Comparison of ENCODE assay signal across 13 cellular contexts in the genomic region with DNA sequence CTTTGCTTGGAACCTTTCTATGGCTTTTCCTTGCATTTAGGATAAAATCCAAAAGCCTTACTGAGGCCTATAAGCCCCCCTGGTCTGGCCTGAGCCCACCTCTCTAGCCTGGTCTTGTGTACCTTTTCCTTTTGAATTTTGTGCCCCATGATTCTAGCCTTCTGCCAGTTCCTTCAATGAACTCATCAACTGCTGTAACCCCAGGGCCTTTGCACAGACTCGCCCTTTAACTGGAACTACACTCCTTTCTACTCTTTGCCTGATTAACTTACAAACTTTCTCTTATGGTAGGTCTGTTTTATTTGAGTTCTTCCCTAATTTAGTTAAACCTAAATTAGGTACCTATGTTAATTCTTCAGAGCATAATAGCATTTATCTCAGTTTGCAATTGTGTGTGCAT. TPM values are rescaled to one million over a fixed set of nuclear protein-coding genes. Genes with fewer than 3 reads are reported as not detected.
DNase-seq lines count a peak whose midpoint lies in the region; ATAC-seq and TF ChIP-seq lines count a peak whose summit lies in the region.
"Had no signal": no experiment of that assay in that cellular context is flagged by ENCODE, and none has a peak within 500 bp of the region (broad histone marks: within the 10 kb centered on the region; RNA-seq: fewer than 3 reads in every experiment).

No MANE protein-coding gene starts in this region.

- peak overlapping the region; percentile 79; the same call in 1 of the 2 replicates for H3K4me2 ChIP-seq in OCI-LY7 (ENCODE audit: low read length)
- H3K4me2 ChIP-seq in osteoblast (ENCODE audit: insufficient read depth, low read length) = no peak overlapping the region

- H2AFZ ChIP-seq in OCI-LY7 (ENCODE audit: low read length) (no peak overlapping the region), osteoblast (ENCODE audit: low read length) (no peak overlapping the region)

- no peak for ATAC-seq in CD4-positive, CD25-positive, alpha-beta regulatory T cell (ENCODE audit: low read depth in 2 of 2)
- ATAC-seq in GM21390 (IDR thresholded peaks at IDR 0.05; ENCODE audit: unreplicated experiment) = no peak
- ATAC-seq in HG03571 (IDR thresholded peaks at IDR 0.05; ENCODE audit: unreplicated experiment) = no peak
- ATAC-seq in HG02840 (IDR thresholded peaks at IDR 0.05; ENCODE audit: low FRiP score, unreplicated experiment) = no peak
- no peak for ATAC-seq in HG03196 (IDR thresholded peaks at IDR 0.05; ENCODE audit: unreplicated experiment)

- no peak for TF ChIP-seq CTCF in OCI-LY7 (conservative IDR thresholded peaks at IDR 0.05; ENCODE audit: low read length)
- TF ChIP-seq CTCF in endodermal cell (conservative IDR thresholded peaks at IDR 0.05) = no peak
- TF ChIP-seq CTCF in osteoblast (IDR thresholded peaks at IDR 0.05; ENCODE audit: extremely low read depth, low read depth, low read length) = no peak

- intact Hi-C loops in OCI-LY7 (cut with micrococcal nuclease; ENCODE audit: unreplicated experiment) = no loop called here

- peaks cover 4% of the 10 kb centered on the region for H3K36me3 Mint-ChIP-seq in CD4-positive, CD25-positive, alpha-beta regulatory T cell
- H3K36me3 Mint-ChIP-seq in endodermal cell (ENCODE audit: low read depth) = peaks cover 7% of the 10 kb centered on the region

- peak overlapping the region; percentile 82 to 99 (median 93) for H3K27ac Mint-ChIP-seq in CD4-positive, CD25-positive, alpha-beta regulatory T cell
- no peak overlapping the region for H3K27ac Mint-ChIP-seq in endodermal cell
- H3K27ac Mint-ChIP-seq: H9 had no signal

- no peak overlapping the region for H3K9ac ChIP-seq in endodermal cell (ENCODE audit: extremely low read depth, low read length, poor library complexity, severe bottlenecking)

- CTCF ChIA-PET in OCI-LY7 (lab: Charles Lee; ENCODE audit: unreplicated experiment) = interaction anchor here (0.7 kb wide), 1 partner anchor 265 kb away, joined by 8 read pairs; no protein-coding TSS in a partner anchor

- peaks cover 0 to 84% (median 47%) of the 10 kb centered on the region in 4 donors for H3K4me1 Mint-ChIP-seq in CD4-positive, CD25-positive, alpha-beta regulatory T cell
- peaks cover 36% of the 10 kb centered on the region for H3K4me1 Mint-ChIP-seq in endodermal cell

- no TSS peak for BruUV-seq in OCI-LY7 (replicated peaks; lab: Mats Ljungman, UMichigan)

- H3K27me3 Mint-ChIP-seq in CD4-positive, CD25-positive, alpha-beta regulatory T cell = no peaks in the 10 kb centered on the region
- peaks cover 20% of the 10 kb centered on the region for H3K27me3 Mint-ChIP-seq in endodermal cell (ENCODE audit: insufficient read depth)

- no peaks in the 10 kb centered on the region for H3K27me3 ChIP-seq in CD4-positive, CD25-positive, alpha-beta regulatory T cell (ENCODE audit: control insufficient read depth, insufficient read depth, low read length)
- H3K27me3 ChIP-seq in endodermal cell (ENCODE audit: control insufficient read depth, insufficient read depth, low read length, poor library complexity, severe bottlenecking) (no peaks in the 10 kb centered on the region), osteoblast (ENCODE audit: insufficient read depth, low read length) (no peaks in the 10 kb centered on the region)
- H3K27me3 ChIP-seq: SJCRH30 had no signal

- whole genome bisulfite sequencing in endodermal cell (ENCODE audit: insufficient coverage in 1 of 2, insufficient read length in 1 of 2), 2 experiments = 100% methylated on average over 1 of the region's 1 CpG

- H3K79me2 ChIP-seq in OCI-LY7 (ENCODE audit: insufficient read depth, low read depth, low read length) (no peaks in the 10 kb centered on the region), osteoblast (ENCODE audit: insufficient read depth, low read length) (peaks cover 80% of the 10 kb centered on the region)

- DNase-seq in CD4-positive, CD25-positive, alpha-beta regulatory T cell = no peak
- DNase-seq in OCI-LY7 (ENCODE audit: low spot score) = no peak
- DNase-seq in endodermal cell = no peak
- DNase-seq in osteoblast (ENCODE audit: insufficient read length, low spot score, missing footprints) = no peak
- DNase-seq: activated T-cell treated with anti-CD3 and anti-CD28 coated beads, Interleukin-2, amount 50 U/mL, for 4 hours; NCI-H2081 treated with DMSO at 0.1 percent for 48 hours had no signal

- H3K27ac ChIP-seq in CD4-positive, CD25-positive, alpha-beta regulatory T cell (ENCODE audit: insufficient read depth, low read length, poor library complexity, severe bottlenecking) = peak overlapping the region; percentile 96
- H3K27ac ChIP-seq in OCI-LY7 (ENCODE audit: low read depth, low read length, poor library complexity, severe bottlenecking) (no peak overlapping the region), endodermal cell (ENCODE audit: low read depth, low read length) (no peak overlapping the region), osteoblast (ENCODE audit: low read depth, low read length) (peak overlapping the region; percentile 79)

- peaks cover 70% of the 10 kb centered on the region for H3K4me1 ChIP-seq in CD4-positive, CD25-positive, alpha-beta regulatory T cell (ENCODE audit: control insufficient read depth, insufficient read depth, low read length, poor library complexity, severe bottlenecking)
- peaks cover 50% of the 10 kb centered on the region for H3K4me1 ChIP-seq in OCI-LY7 (ENCODE audit: insufficient read depth, low read length, poor library complexity, severe bottlenecking)
- H3K4me1 ChIP-seq in endodermal cell (ENCODE audit: control insufficient read depth, insufficient read depth, low read length) = peaks cover 13% of the 10 kb centered on the region
- H3K4me1 ChIP-seq in osteoblast (ENCODE audit: insufficient read depth, low read length) = peaks cover 40% of the 10 kb centered on the region

- H3K4me3 ChIP-seq in CD4-positive, CD25-positive, alpha-beta regulatory T cell (ENCODE audit: low read depth, low read length) = peak overlapping the region; percentile 67
- H3K4me3 ChIP-seq in OCI-LY7 (ENCODE audit: low read depth, low read length, poor library complexity, severe bottlenecking) (peak overlapping the region; percentile 73), endodermal cell (ENCODE audit: low read length) (no peak overlapping the region), osteoblast (ENCODE audit: insufficient read depth, low read length) (no peak overlapping the region)

- peak overlapping the region; percentile 69 to 81 (median 80) for H3K4me3 Mint-ChIP-seq in CD4-positive, CD25-positive, alpha-beta regulatory T cell
- peak overlapping the region; percentile 72 for H3K4me3 Mint-ChIP-seq in endodermal cell

- peaks cover 11% of the 10 kb centered on the region for H3K36me3 ChIP-seq in CD4-positive, CD25-positive, alpha-beta regulatory T cell (ENCODE audit: control insufficient read depth, insufficient read depth, low read length)
- no peaks in the 10 kb centered on the region for H3K36me3 ChIP-seq in OCI-LY7 (ENCODE audit: insufficient read depth, low read length)
- H3K36me3 ChIP-seq in endodermal cell (ENCODE audit: control insufficient read depth, insufficient read depth, low read length) = no peaks in the 10 kb centered on the region
- H3K36me3 ChIP-seq in osteoblast (ENCODE audit: insufficient read depth, low read length) = peaks cover 5% of the 10 kb centered on the region
- H3K36me3 ChIP-seq: SJCRH30 had no signal

- POLR2A ChIA-PET in OCI-LY7 (lab: Charles Lee) = interaction anchor here (0.5 to 1.7 kb wide), 3 partner anchors 12 to 122 kb away, joined by 4 to 13 read pairs (median 10); no protein-coding TSS in a partner anchor

- H3K9me3 ChIP-seq in CD4-positive, CD25-positive, alpha-beta regulatory T cell (ENCODE audit: control insufficient read depth in 2 of 2, low read length in 2 of 2) = no peaks in the 10 kb centered on the region
- H3K9me3 ChIP-seq in OCI-LY7 (ENCODE audit: low read length) = no peaks in the 10 kb centered on the region
- no peaks in the 10 kb centered on the region for H3K9me3 ChIP-seq in endodermal cell (ENCODE audit: control insufficient read depth, low read length)
- H3K9me3 ChIP-seq in osteoblast (ENCODE audit: low read depth, low read length) = no peaks in the 10 kb centered on the region
- H3K9me3 ChIP-seq: SJCRH30 had no signal

- H3K9me3 Mint-ChIP-seq in CD4-positive, CD25-positive, alpha-beta regulatory T cell = no peaks in the 10 kb centered on the region
- no peaks in the 10 kb centered on the region for H3K9me3 Mint-ChIP-seq in endodermal cell
- H3K9me3 Mint-ChIP-seq: activated T-cell treated with anti-CD3 and anti-CD28 coated beads, Interleukin-2, amount 50 U/mL, for 4 hours; H9 had no signal

- H3K9me2 ChIP-seq in OCI-LY7 (ENCODE audit: insufficient read depth, low read length) = no peaks in the 10 kb centered on the region

- no peaks in the 10 kb centered on the region for H4K20me1 ChIP-seq in OCI-LY7 (ENCODE audit: insufficient read depth, low read length)
- H4K20me1 ChIP-seq in osteoblast (ENCODE audit: insufficient read depth, low read length) = peaks cover 40% of the 10 kb centered on the region

RNA-seq across cellular contexts. Expression of a gene that starts 24.2 kb away (rescaled TPM):
- total RNA-seq in CD4-positive, CD25-positive, alpha-beta regulatory T cell = not detected
- polyA plus RNA-seq in CD4-positive, CD25-positive, alpha-beta regulatory T cell = not detected
- not detected in 2 replicates for total RNA-seq in OCI-LY7 (2014; rRNA removed; shearing (Covaris generic))
- total RNA-seq in OCI-LY7 (2022) (not detected in 2 replicates), endodermal cell (not detected), osteoblast (1.8 and 2.7 TPM in 2 replicates)
- polyA plus RNA-seq in endodermal cell (2013, experiment 1 of 2) = not detected
- polyA plus RNA-seq in endodermal cell (2013, experiment 2 of 2) = not detected
- total RNA-seq: activated T-cell treated with anti-CD3 and anti-CD28 coated beads, Interleukin-2, amount 50 U/mL, for 4 hours; H9; HT-29; SJCRH30 had no signal

RNA-seq across cellular contexts. Expression of a gene that starts 31.3 kb away (rescaled TPM):
- total RNA-seq in CD4-positive, CD25-positive, alpha-beta regulatory T cell = 126 TPM
- 10 to 100 TPM in 3 of 4 donors, 1 to 10 TPM in 1; 7.3 to 14.5 (median 12.6) TPM for polyA plus RNA-seq in CD4-positive, CD25-positive, alpha-beta regulatory T cell
- 3.1 and 5.7 TPM in 2 replicates for total RNA-seq in OCI-LY7 (2014; rRNA removed; shearing (Covaris generic))
- total RNA-seq in OCI-LY7 (2022) (8.0 and 8.6 TPM in 2 replicates), endodermal cell (10 to 100 TPM; 22.7 to 27.6 TPM), osteoblast (31.1 and 32.4 TPM in 2 replicates)
- polyA plus RNA-seq in endodermal cell (2013, experiment 1 of 2) = 51.2 TPM
- 49.4 TPM for polyA plus RNA-seq in endodermal cell (2013, experiment 2 of 2)

RNA-seq across cellular contexts. Expression of a gene that starts 52.6 kb away (rescaled TPM):
- total RNA-seq in CD4-positive, CD25-positive, alpha-beta regulatory T cell = 5.7 TPM
- 1 to 10 TPM in 2 of 4 donors, under 1 TPM in 1, not detected in 1; 0.59 to 1.7 (median 1.1) TPM for polyA plus RNA-seq in CD4-positive, CD25-positive, alpha-beta regulatory T cell
- total RNA-seq in OCI-LY7 (2014; rRNA removed; shearing (Covaris generic)) = 72.3 and 75.2 TPM in 2 replicates
- total RNA-seq in OCI-LY7 (2022) (132 and 156 TPM in 2 replicates), endodermal cell (10 to 100 TPM; 88.4 to 95.4 TPM), osteoblast (5.1 and 8.3 TPM in 2 replicates)
- polyA plus RNA-seq in endodermal cell (2013, experiment 1 of 2) = 37.8 TPM
- 33.8 TPM for polyA plus RNA-seq in endodermal cell (2013, experiment 2 of 2)

Comparison
In these comparisons a context has a peak if more than half of its experiments do, and no peak if none do; other contexts are left out.
1. H3K27ac ChIP-seq: peak in CD4-positive, CD25-positive, alpha-beta regulatory T cell (single experiment) and osteoblast (single experiment); none in OCI-LY7 (single experiment) and endodermal cell (single experiment).
2. H3K4me3 ChIP-seq: peak in CD4-positive, CD25-positive, alpha-beta regulatory T cell (single experiment) and OCI-LY7 (single experiment); none in endodermal cell (single experiment) and osteoblast (single experiment).